17 cellular contexts compared by ENCODE assay signal in genomic region chr4:7894677-7895181, GRCh38. TPM values are rescaled to one million over a fixed set of nuclear protein-coding genes. Genes with fewer than 3 reads are reported as not detected.
DNase-seq lines count a peak whose midpoint lies in the region; TF ChIP-seq lines count a peak whose summit lies in the region.
"Had no signal": no experiment of that assay in that cellular context is flagged by ENCODE, and none has a peak within 500 bp of the region (broad histone marks: within the 10 kb centered on the region; RNA-seq: fewer than 3 reads in every experiment).

No MANE protein-coding gene starts in this region.

- no peak overlapping the region for H3K4me3 Mint-ChIP-seq in activated CD4-positive, alpha-beta memory T cell treated with anti-CD3 and anti-CD28 coated beads, Interleukin-2, amount 10 ng/mL, durations not matched to agents 7 days and 5 days

- peaks cover 36% of the 10 kb centered on the region for H3K4me1 ChIP-seq in A673 (ENCODE audit: insufficient read depth, low read length, poor library complexity, severe bottlenecking)
- H3K4me1 ChIP-seq: psoas muscle, testis had no signal

- peak overlapping the region; percentile 33 for H3K27ac ChIP-seq in A673 (ENCODE audit: low read depth, low read length, poor library complexity, severe bottlenecking)
- H3K27ac ChIP-seq: psoas muscle, testis had no signal

- no peaks in the 10 kb centered on the region for H3K36me3 ChIP-seq in A673 (ENCODE audit: insufficient read depth, low read length, poor library complexity, severe bottlenecking)
- H3K36me3 ChIP-seq: heart left ventricle had no signal

- H3K4me1 Mint-ChIP-seq in activated CD4-positive, alpha-beta memory T cell treated with anti-CD3 and anti-CD28 coated beads, Interleukin-2, amount 10 ng/mL, durations not matched to agents 7 days and 5 days = no peaks in the 10 kb centered on the region

- no TSS peak for BruUV-seq in A673 (replicated peaks; lab: Mats Ljungman, UMichigan)

- no peaks in the 10 kb centered on the region for H3K27me3 Mint-ChIP-seq in activated CD4-positive, alpha-beta memory T cell treated with anti-CD3 and anti-CD28 coated beads, Interleukin-2, amount 10 ng/mL, durations not matched to agents 7 days and 5 days

- no peaks in the 10 kb centered on the region for H3K9me3 Mint-ChIP-seq in activated CD4-positive, alpha-beta memory T cell treated with anti-CD3 and anti-CD28 coated beads, Interleukin-2, amount 10 ng/mL, durations not matched to agents 7 days and 5 days

- intact Hi-C loops in A673 (cut with micrococcal nuclease; ENCODE audit: unreplicated experiment) = no loop called here

- H3K4me3 ChIP-seq in A673 (ENCODE audit: low read depth, low read length, poor library complexity, severe bottlenecking) = no peak overlapping the region
- H3K4me3 ChIP-seq: heart left ventricle, psoas muscle, testis had no signal

- H3K27me3 ChIP-seq in A673 (replicated peaks; ENCODE audit: insufficient read depth, low read depth, low read length, poor library complexity) = no peaks in the 10 kb centered on the region
- H3K27me3 ChIP-seq: heart left ventricle, testis had no signal

- DNase-seq in A673 (ENCODE audit: low spot score) (no peak), NCI-H2171 treated with DMSO at 0.1 percent for 48 hours (lab: John Stamatoyannopoulos, UW) (peak; percentile 96), cerebellar cortex (ENCODE audit: low spot score) (peak; percentile 92), myocyte (ENCODE audit: low read depth) (peak; percentile 78), MV-4-11 (lab: John Stamatoyannopoulos, UW) (no peak), SKM-1 (lab: John Stamatoyannopoulos, UW; ENCODE audit: unreplicated experiment) (no peak)
- DNase-seq in activated naive CD4-positive, alpha-beta T cell treated with Interleukin-2 at 50 U/mL for 16 hours = no peak
- no peak for DNase-seq in activated CD4-positive, alpha-beta memory T cell treated with anti-CD3 and anti-CD28 coated beads, Interleukin-2, amount 10 ng/mL, durations not matched to agents 7 days and 5 days
- DNase-seq: activated CD4-positive, alpha-beta T cell treated with anti-CD3 and anti-CD28 coated beads, Interleukin-2, amount 50 U/mL, for 1 hour; activated T-cell treated with anti-CD3 and anti-CD28 coated beads, Interleukin-2, amount 50 U/mL, for 1 hour; GF-D8; heart left ventricle; Kasumi-1; kidney; NCI-H2029 treated with DMSO at 0.1 percent for 48 hours; psoas muscle; testis had no signal

- no peaks in the 10 kb centered on the region for H3K36me3 Mint-ChIP-seq in activated CD4-positive, alpha-beta memory T cell treated with anti-CD3 and anti-CD28 coated beads, Interleukin-2, amount 10 ng/mL, durations not matched to agents 7 days and 5 days (ENCODE audit: low read depth)

- POLR2A ChIA-PET in A673 (lab: Charles Lee; ENCODE audit: low non-redundant PET) = no interaction called here
- POLR2A ChIA-PET in activated CD4-positive, alpha-beta memory T cell treated with anti-CD3 and anti-CD28 coated beads, Interleukin-2, amount 10 ng/mL, durations not matched to agents 7 days and 5 days (lab: Charles Lee) = no interaction called here

- TF ChIP-seq CTCF in A673 (conservative IDR thresholded peaks at IDR 0.05; ENCODE audit: low read depth, low read length) = no peak

- CTCF ChIA-PET in A673 (lab: Charles Lee) = interaction anchor here (1.0 kb wide), 1 partner anchor 90 kb away, joined by 3 read pairs; no protein-coding TSS in a partner anchor
- CTCF ChIA-PET in activated CD4-positive, alpha-beta memory T cell treated with anti-CD3 and anti-CD28 coated beads, Interleukin-2, amount 10 ng/mL, durations not matched to agents 7 days and 5 days (lab: Charles Lee) = no interaction called here

- H3K9me3 ChIP-seq in A673 (ENCODE audit: low read depth, low read length, poor library complexity, severe bottlenecking) = peaks cover 4% of the 10 kb centered on the region
- H3K9me3 ChIP-seq: heart left ventricle, psoas muscle, testis had no signal

- H3K27ac Mint-ChIP-seq in activated CD4-positive, alpha-beta memory T cell treated with anti-CD3 and anti-CD28 coated beads, Interleukin-2, amount 10 ng/mL, durations not matched to agents 7 days and 5 days = no peak overlapping the region

RNA-seq across cellular contexts. Expression of gene AFAP1, which starts 44.9 kb away (rescaled TPM):
- total RNA-seq in A673 (2021) = 42.6 and 42.9 TPM in 2 replicates
- 30.8 and 50.5 TPM in 2 replicates for total RNA-seq in myocyte
- 43.2 TPM for polyA plus RNA-seq in myocyte (2012)
- 1 to 10 TPM; 5.9 to 6.5 TPM for total RNA-seq in activated CD4-positive, alpha-beta memory T cell treated with anti-CD3 and anti-CD28 coated beads, Interleukin-2, amount 10 ng/mL, durations not matched to agents 7 days and 5 days

Comparison
In these comparisons a context has a peak if more than half of its experiments do, and no peak if none do; other contexts are left out.
1. DNase-seq: peak in NCI-H2171 treated with DMSO at 0.1 percent for 48 hours (single experiment), cerebellar cortex (single experiment) and myocyte (single experiment); none in A673 (single experiment), MV-4-11 (single experiment), SKM-1 (single experiment), activated naive CD4-positive, alpha-beta T cell treated with Interleukin-2 at 50 U/mL for 16 hours (single experiment) and activated CD4-positive, alpha-beta memory T cell treated with anti-CD3 and anti-CD28 coated beads, Interleukin-2, amount 10 ng/mL, durations not matched to agents 7 days and 5 days (single experiment).